Comparison of ENCODE assay signal across 17 cellular contexts in genomic region chr9:130635721-130636647, GRCh38. TPM values are rescaled to one million over a fixed set of nuclear protein-coding genes. Genes with fewer than 3 reads are reported as not detected.
A peak's percentile ranks its signal among the peaks of the same experiment; 100 is the strongest.
DNase-seq lines count a peak whose midpoint lies in the region; ATAC-seq and TF ChIP-seq lines count a peak whose summit lies in the region.
"Had no signal": no experiment of that assay in that cellular context is flagged by ENCODE, and none has a peak within 500 bp of the region (broad histone marks: within the 10 kb centered on the region; RNA-seq: fewer than 3 reads in every experiment).

No MANE protein-coding gene starts in this region.

- H3K4me3 ChIP-seq in H7 (ENCODE audit: insufficient read depth, low read depth, low read length): no peak overlapping the region
- no peak overlapping the region for H3K4me3 ChIP-seq in upper lobe of right lung
- H3K4me3 ChIP-seq: BLaER1, GM23248 had no signal

- intact Hi-C loops in activated CD8-positive, alpha-beta T cell treated with anti-CD3 and anti-CD28 coated beads for 36 hours (cut with micrococcal nuclease): no loop called here
- intact Hi-C loops in upper lobe of right lung (cut with DNase I): no loop called here

- no peaks in the 10 kb centered on the region for H3K9me3 Mint-ChIP-seq in activated CD8-positive, alpha-beta T cell treated with anti-CD3 and anti-CD28 coated beads, Interleukin-2, amount 10 ng/mL, durations not matched to agents 7 days and 5 days (ENCODE audit: insufficient read depth)
- H3K9me3 Mint-ChIP-seq in activated CD8-positive, alpha-beta T cell treated with anti-CD3 and anti-CD28 coated beads for 36 hours: no peaks in the 10 kb centered on the region
- H3K9me3 Mint-ChIP-seq: H9 had no signal

- H3K36me3 Mint-ChIP-seq in activated CD8-positive, alpha-beta T cell treated with anti-CD3 and anti-CD28 coated beads, Interleukin-2, amount 10 ng/mL, durations not matched to agents 7 days and 5 days (ENCODE audit: low read depth): peaks cover 24% of the 10 kb centered on the region
- H3K36me3 Mint-ChIP-seq in activated CD8-positive, alpha-beta T cell treated with anti-CD3 and anti-CD28 coated beads for 36 hours (ENCODE audit: low read depth): peaks cover 19% of the 10 kb centered on the region

- no peak for TF ChIP-seq CTCF in activated CD8-positive, alpha-beta T cell treated with anti-CD3 and anti-CD28 coated beads for 36 hours (IDR thresholded peaks at IDR 0.05)
- TF ChIP-seq CTCF in upper lobe of right lung (IDR thresholded peaks at IDR 0.05): no peak

- CTCF ChIA-PET in activated CD8-positive, alpha-beta T cell treated with anti-CD3 and anti-CD28 coated beads, Interleukin-2, amount 10 ng/mL, durations not matched to agents 7 days and 5 days (lab: Charles Lee): no interaction called here
- CTCF ChIA-PET in activated CD8-positive, alpha-beta T cell treated with anti-CD3 and anti-CD28 coated beads for 36 hours (lab: Charles Lee): interaction anchor here (0.6 kb wide), 1 partner anchor 175 kb away, joined by 3 read pairs; no protein-coding TSS in a partner anchor

- ATAC-seq in activated CD8-positive, alpha-beta T cell treated with anti-CD3 and anti-CD28 coated beads, Interleukin-2, amount 10 ng/mL, durations not matched to agents 7 days and 5 days: peak; percentile 15
- ATAC-seq in activated CD8-positive, alpha-beta T cell treated with anti-CD3 and anti-CD28 coated beads for 36 hours: no peak
- ATAC-seq in upper lobe of right lung: no peak
- no peak for ATAC-seq in GM18520 (IDR thresholded peaks at IDR 0.05; ENCODE audit: unreplicated experiment)

- H3K27ac Mint-ChIP-seq in activated CD8-positive, alpha-beta T cell treated with anti-CD3 and anti-CD28 coated beads, Interleukin-2, amount 10 ng/mL, durations not matched to agents 7 days and 5 days: no peak overlapping the region
- H3K27ac Mint-ChIP-seq in activated CD8-positive, alpha-beta T cell treated with anti-CD3 and anti-CD28 coated beads for 36 hours: no peak overlapping the region

- H3K36me3 ChIP-seq in H7 (replicated peaks; ENCODE audit: control insufficient read depth, insufficient read depth, low read length): peaks cover 25% of the 10 kb centered on the region
- peaks cover 74% of the 10 kb centered on the region for H3K36me3 ChIP-seq in upper lobe of right lung

- H3K4me1 ChIP-seq in upper lobe of right lung: no peaks in the 10 kb centered on the region
- H3K4me1 ChIP-seq: BLaER1, Caco-2 had no signal

- no peak overlapping the region for H3K4me3 Mint-ChIP-seq in activated CD8-positive, alpha-beta T cell treated with anti-CD3 and anti-CD28 coated beads, Interleukin-2, amount 10 ng/mL, durations not matched to agents 7 days and 5 days
- no peak overlapping the region for H3K4me3 Mint-ChIP-seq in activated CD8-positive, alpha-beta T cell treated with anti-CD3 and anti-CD28 coated beads for 36 hours
- H3K4me3 Mint-ChIP-seq: CD8-positive, alpha-beta memory T cell; H9 had no signal

- H3K27me3 Mint-ChIP-seq in activated CD8-positive, alpha-beta T cell treated with anti-CD3 and anti-CD28 coated beads, Interleukin-2, amount 10 ng/mL, durations not matched to agents 7 days and 5 days (ENCODE audit: low read depth): no peaks in the 10 kb centered on the region
- H3K27me3 Mint-ChIP-seq in activated CD8-positive, alpha-beta T cell treated with anti-CD3 and anti-CD28 coated beads for 36 hours: no peaks in the 10 kb centered on the region
- H3K27me3 Mint-ChIP-seq: CD8-positive, alpha-beta memory T cell had no signal

- no peaks in the 10 kb centered on the region for H3K27me3 ChIP-seq in H7 (ENCODE audit: control insufficient read depth, insufficient read depth, low read length)
- H3K27me3 ChIP-seq in upper lobe of right lung: no peaks in the 10 kb centered on the region
- H3K27me3 ChIP-seq: BLaER1 had no signal

- H3K4me1 Mint-ChIP-seq in activated CD8-positive, alpha-beta T cell treated with anti-CD3 and anti-CD28 coated beads, Interleukin-2, amount 10 ng/mL, durations not matched to agents 7 days and 5 days (ENCODE audit: low read depth): no peaks in the 10 kb centered on the region
- no peaks in the 10 kb centered on the region for H3K4me1 Mint-ChIP-seq in activated CD8-positive, alpha-beta T cell treated with anti-CD3 and anti-CD28 coated beads for 36 hours (ENCODE audit: low read depth)
- H3K4me1 Mint-ChIP-seq: CD8-positive, alpha-beta memory T cell had no signal

- H3K27ac ChIP-seq in upper lobe of right lung: no peak overlapping the region
- H3K27ac ChIP-seq: BLaER1, GM23248, HL-60 had no signal

- POLR2A ChIA-PET in activated CD8-positive, alpha-beta T cell treated with anti-CD3 and anti-CD28 coated beads, Interleukin-2, amount 10 ng/mL, durations not matched to agents 7 days and 5 days (lab: Charles Lee): no interaction called here
- POLR2A ChIA-PET in activated CD8-positive, alpha-beta T cell treated with anti-CD3 and anti-CD28 coated beads for 36 hours (lab: Charles Lee): no interaction called here

- H3K9me3 ChIP-seq in upper lobe of right lung: no peaks in the 10 kb centered on the region
- H3K9me3 ChIP-seq: BLaER1, Caco-2 had no signal

- no peak for DNase-seq in activated CD8-positive, alpha-beta T cell treated with anti-CD3 and anti-CD28 coated beads, Interleukin-2, amount 10 ng/mL, durations not matched to agents 7 days and 5 days
- DNase-seq in activated CD8-positive, alpha-beta T cell treated with anti-CD3 and anti-CD28 coated beads for 36 hours: no peak
- DNase-seq in H7: peak; percentile 46
- peak; percentile 44 for DNase-seq in islet precursor cell
- peak; percentile 52 for DNase-seq in upper lobe of right lung
- no peak for DNase-seq in NCI-H2196 treated with DMSO at 0.1 percent for 48 hours (lab: John Stamatoyannopoulos, UW; ENCODE audit: unreplicated experiment)
- DNase-seq: 8988T; AML-193; Caco-2; CD8-positive, alpha-beta memory T cell; DMS53; GF-D8; GM23248; H9 had no signal

RNA-seq across cellular contexts. Expression of gene PRDM12, which starts 28.4 kb away (rescaled TPM):
- total RNA-seq in activated CD8-positive, alpha-beta T cell treated with anti-CD3 and anti-CD28 coated beads, Interleukin-2, amount 10 ng/mL, durations not matched to agents 7 days and 5 days: not detected
- under 1 TPM in 1 of 2 experiments, not detected in 1; 0.14 TPM for total RNA-seq in activated CD8-positive, alpha-beta T cell treated with anti-CD3 and anti-CD28 coated beads for 36 hours
- 0.11 and 0.31 TPM in 2 replicates for total RNA-seq in H7 (2014; rRNA removed; shearing (Covaris generic))
- total RNA-seq in upper lobe of right lung: not detected
- total RNA-seq: GM23248, H9 had no signal

RNA-seq across cellular contexts. Expression of gene FUBP3, which starts 56.6 kb away (rescaled TPM):
- total RNA-seq in activated CD8-positive, alpha-beta T cell treated with anti-CD3 and anti-CD28 coated beads, Interleukin-2, amount 10 ng/mL, durations not matched to agents 7 days and 5 days: 10 to 100 TPM; 36.4 to 40.8 TPM
- total RNA-seq in activated CD8-positive, alpha-beta T cell treated with anti-CD3 and anti-CD28 coated beads for 36 hours: 10 to 100 TPM; 32.9 to 42.9 TPM
- total RNA-seq in H7 (2014; rRNA removed; shearing (Covaris generic)): 43.9 and 56.0 TPM in 2 replicates
- 39.7 TPM for total RNA-seq in upper lobe of right lung

RNA-seq across cellular contexts. Expression of gene EXOSC2, which starts 57.6 kb away (rescaled TPM):
- total RNA-seq in activated CD8-positive, alpha-beta T cell treated with anti-CD3 and anti-CD28 coated beads, Interleukin-2, amount 10 ng/mL, durations not matched to agents 7 days and 5 days: 10 to 100 TPM; 59.6 to 61.6 TPM
- total RNA-seq in activated CD8-positive, alpha-beta T cell treated with anti-CD3 and anti-CD28 coated beads for 36 hours: 10 to 100 TPM; 82.1 to 82.5 TPM
- total RNA-seq in H7 (2014; rRNA removed; shearing (Covaris generic)): 53.1 and 61.9 TPM in 2 replicates
- total RNA-seq in upper lobe of right lung: 23.0 TPM

Comparison
In these comparisons a context has a peak if more than half of its experiments do, and no peak if none do; other contexts are left out.
1. DNase-seq: peak in H7 (single experiment), islet precursor cell (single experiment) and upper lobe of right lung (single experiment); none in activated CD8-positive, alpha-beta T cell treated with anti-CD3 and anti-CD28 coated beads, Interleukin-2, amount 10 ng/mL, durations not matched to agents 7 days and 5 days (single experiment), activated CD8-positive, alpha-beta T cell treated with anti-CD3 and anti-CD28 coated beads for 36 hours (single experiment) and NCI-H2196 treated with DMSO at 0.1 percent for 48 hours (single experiment).